Comparison of ENCODE assay signal across 15 cellular contexts in genomic region chr20:1946442-1946761, GRCh38. TPM values are rescaled to one million over a fixed set of nuclear protein-coding genes. Genes with fewer than 3 reads are reported as not detected.
DNase-seq lines count a peak whose midpoint lies in the region; ATAC-seq and TF ChIP-seq lines count a peak whose summit lies in the region.
"Had no signal": no experiment of that assay in that cellular context is flagged by ENCODE, and none has a peak within 500 bp of the region (broad histone marks: within the 10 kb centered on the region; RNA-seq: fewer than 3 reads in every experiment).

No MANE protein-coding gene starts in this region.

- no peak overlapping the region for H4K5ac ChIP-seq in H9 (ENCODE audit: insufficient read length, low read depth, low read length)

- no peaks in the 10 kb centered on the region for H3K79me1 ChIP-seq in H9 (ENCODE audit: insufficient read depth, low read depth, low read length, poor library complexity, severe bottlenecking)
- no peaks in the 10 kb centered on the region for H3K79me1 ChIP-seq in mesenchymal stem cell (replicated peaks; ENCODE audit: low read length, poor library complexity, severe bottlenecking)

- H3K56ac ChIP-seq in H9 (ENCODE audit: insufficient read length, low read depth, low read length), result no peak overlapping the region

- H3K27me3 Mint-ChIP-seq in H9 (ENCODE audit: low read depth), result peaks cover 62% of the 10 kb centered on the region
- peaks cover 68 to 100% of the 10 kb centered on the region in 2 donors for H3K27me3 Mint-ChIP-seq in effector memory CD8-positive, alpha-beta T cell

- no peak for TF ChIP-seq POLR2A in spleen (IDR thresholded peaks at IDR 0.05)

- H2AFZ ChIP-seq in H9 (ENCODE audit: low read length) (peak overlapping the region; percentile 57), mesenchymal stem cell (ENCODE audit: low read depth, low read length) (no peak overlapping the region)

- H3K79me2 ChIP-seq in H9 (ENCODE audit: insufficient read depth, low read length), result no peaks in the 10 kb centered on the region

- peaks cover 45 to 59% of the 10 kb centered on the region in 2 experiments for H3K4me1 Mint-ChIP-seq in H9
- no peaks in the 10 kb centered on the region for H3K4me1 Mint-ChIP-seq in effector memory CD8-positive, alpha-beta T cell (ENCODE audit: low read depth in 2 of 2)

- no peak overlapping the region for H3T11ph ChIP-seq in H9 (ENCODE audit: low read length)

- H2BK12ac ChIP-seq in H9 (ENCODE audit: insufficient read length, low read depth, low read length) (no peak overlapping the region), mesenchymal stem cell (ENCODE audit: low read length in 2 of 2) (no peak overlapping the region)

- H3K4me3 ChIP-seq in mesenchymal stem cell (ENCODE audit: insufficient read depth in 1 of 2, low read depth in 1 of 2, low read length in 2 of 2), result no peak overlapping the region
- peak overlapping the region in 2 of 8 donors; percentile 10 to 53 for H3K4me3 ChIP-seq in spleen
- H3K4me3 ChIP-seq: SK-N-MC, thyroid gland had no signal

- H2BK5ac ChIP-seq in H9 (ENCODE audit: insufficient read length, low read length) (no peak overlapping the region), mesenchymal stem cell (ENCODE audit: low read depth, low read length, poor library complexity, severe bottlenecking) (no peak overlapping the region)

- no peaks in the 10 kb centered on the region for H3K36me3 Mint-ChIP-seq in H9 (ENCODE audit: insufficient read depth in 1 of 3, low read depth in 3 of 3)
- no peaks in the 10 kb centered on the region for H3K36me3 Mint-ChIP-seq in effector memory CD8-positive, alpha-beta T cell (ENCODE audit: insufficient read depth)

- peaks cover 2% of the 10 kb centered on the region; the same call in 1 of the 2 replicates for H3K4me1 ChIP-seq in H9 (ENCODE audit: insufficient read depth, low read length)
- peaks cover 9% of the 10 kb centered on the region for H3K4me1 ChIP-seq in mesenchymal stem cell (ENCODE audit: control insufficient read depth, insufficient read depth, low read depth, low read length)
- peaks cover 0 to 85% (median 50%) of the 10 kb centered on the region in 6 donors for H3K4me1 ChIP-seq in spleen

- ATAC-seq in HG02759 (IDR thresholded peaks at IDR 0.05; ENCODE audit: unreplicated experiment), result no peak
- ATAC-seq in effector memory CD8-positive, alpha-beta T cell (replicated peaks), result no peak

- no CpG with 5 or more reads among the region's 7 CpGs for WGBS in H9 (ENCODE audit: extremely low coverage, insufficient read length, low lambda C conversion rate)
- 63% methylated on average over 6 of the region's 7 CpGs for WGBS in mesenchymal stem cell
- 42 to 74% (median 52%) methylated on average over 7 of the region's 7 CpGs for WGBS in spleen, 5 donors

- no peaks in the 10 kb centered on the region for H3K9me3 ChIP-seq in H9 (ENCODE audit: control insufficient read depth, low read depth, low read length)
- H3K9me3 ChIP-seq in mesenchymal stem cell (ENCODE audit: control insufficient read depth, low read length), result no peaks in the 10 kb centered on the region
- H3K9me3 ChIP-seq in spleen, result no peaks in the 10 kb centered on the region
- H3K9me3 ChIP-seq: thyroid gland had no signal

- H3K18ac ChIP-seq in H9 (ENCODE audit: insufficient read length, low read depth, low read length), result peak overlapping the region; percentile 9
- H3K18ac ChIP-seq in mesenchymal stem cell (ENCODE audit: low read depth in 1 of 2, low read length in 2 of 2), result no peak overlapping the region

- H3K4me2 ChIP-seq in H9 (ENCODE audit: insufficient read depth, insufficient read length, low read length), result peak overlapping the region; percentile 68
- H3K4me2 ChIP-seq in mesenchymal stem cell (ENCODE audit: low read length, poor library complexity, severe bottlenecking), result no peak overlapping the region

- H3K27ac Mint-ChIP-seq in H9, result peak overlapping the region in 1 of 3 experiments; percentile 76; a peak in 2 of 7 replicates
- H3K27ac Mint-ChIP-seq in effector memory CD8-positive, alpha-beta T cell, result no peak overlapping the region

- no peak overlapping the region for H3K9ac ChIP-seq in H9 (ENCODE audit: extremely low read depth, insufficient read length, low read length)
- peak overlapping the region; percentile 7 for H3K9ac ChIP-seq in mesenchymal stem cell (ENCODE audit: low read length)

- H4K8ac ChIP-seq in H9 (replicated peaks; ENCODE audit: insufficient read length, low read depth, low read length), result no peak overlapping the region
- H4K8ac ChIP-seq in mesenchymal stem cell (ENCODE audit: low read length), result no peak overlapping the region

- H3K36me3 ChIP-seq in mesenchymal stem cell (ENCODE audit: control insufficient read depth in 1 of 2, insufficient read depth in 2 of 2, low read depth in 1 of 2, low read length in 2 of 2) (no peaks in the 10 kb centered on the region), spleen (no peaks in the 10 kb centered on the region)
- H3K36me3 ChIP-seq: thyroid gland had no signal

- no peaks in the 10 kb centered on the region; the same call in 1 of the 2 replicates for H3K27me3 ChIP-seq in H9 (ENCODE audit: insufficient read depth, low read length)
- peaks cover 0 to 39% of the 10 kb centered on the region in 2 experiments for H3K27me3 ChIP-seq in mesenchymal stem cell (ENCODE audit: control insufficient read depth in 1 of 2, insufficient read depth in 1 of 2, low read length in 2 of 2)
- H3K27me3 ChIP-seq in spleen (replicated peaks in 1 of 7), result peaks cover 0 to 36% (median 4%) of the 10 kb centered on the region in 7 donors
- H3K27me3 ChIP-seq: thyroid gland had no signal

- TF ChIP-seq CTCF in H9 (conservative IDR thresholded peaks at IDR 0.05), result no peak
- TF ChIP-seq CTCF in spleen (IDR thresholded peaks at IDR 0.05 in 8 of 11, conservative IDR thresholded peaks at IDR 0.05 in 3 of 11), result no peak

- H2AK5ac ChIP-seq in H9 (ENCODE audit: insufficient read length, low read length) (no peak overlapping the region), mesenchymal stem cell (ENCODE audit: low read length, severe bottlenecking) (no peak overlapping the region)

- H3K4ac ChIP-seq in H9 (ENCODE audit: low read depth, low read length) (no peak overlapping the region), mesenchymal stem cell (ENCODE audit: low read depth in 1 of 2, low read length in 2 of 2) (no peak overlapping the region)

- H3K4me3 Mint-ChIP-seq in H9, result peak overlapping the region; percentile 64 to 75; a peak in 4 of 5 replicates
- H3K4me3 Mint-ChIP-seq in effector memory CD8-positive, alpha-beta T cell, result no peak overlapping the region

- H2BK15ac ChIP-seq in H9 (ENCODE audit: low read depth, low read length) (no peak overlapping the region), mesenchymal stem cell (ENCODE audit: low read depth, poor library complexity, severe bottlenecking) (no peak overlapping the region)

- no peak overlapping the region for H2BK20ac ChIP-seq in H9 (ENCODE audit: low read depth, low read length, poor library complexity, severe bottlenecking)

- no peaks in the 10 kb centered on the region for H4K20me1 ChIP-seq in H9 (ENCODE audit: control insufficient read depth, insufficient read depth, insufficient read length)

- no peak overlapping the region for H3K27ac ChIP-seq in H9 (ENCODE audit: insufficient read length, low read depth, low read length)
- H3K27ac ChIP-seq in cingulate gyrus (ENCODE audit: low read depth, low read length), result peak overlapping the region; percentile 65
- no peak overlapping the region for H3K27ac ChIP-seq in mesenchymal stem cell (ENCODE audit: low read length, poor library complexity, severe bottlenecking)
- peak overlapping the region in 7 of 8 donors; percentile 16 to 92 (median 75) for H3K27ac ChIP-seq in spleen
- H3K27ac ChIP-seq: SK-N-MC, thyroid gland had no signal

- H3K14ac ChIP-seq in H9 (ENCODE audit: insufficient read depth, low read length), result no peak overlapping the region
- H3K14ac ChIP-seq in mesenchymal stem cell (ENCODE audit: low read length in 2 of 2), result no peak overlapping the region

- no peak overlapping the region for H2BK120ac ChIP-seq in H9 (ENCODE audit: low read depth, low read length, poor library complexity, severe bottlenecking)
- no peak overlapping the region for H2BK120ac ChIP-seq in mesenchymal stem cell (ENCODE audit: low read depth, low read length)

- intact Hi-C loops in spleen (cut with DNase I; ENCODE audit: low total_unique reads), result no loop called here

- H3K23ac ChIP-seq in H9 (ENCODE audit: insufficient read length, low read depth, low read length) (no peak overlapping the region), mesenchymal stem cell (ENCODE audit: low read length in 2 of 2) (no peak overlapping the region)

- DNase-seq in H9 (no peak), mesenchymal stem cell (no peak), spleen (no peak), NCI-H2227 treated with DMSO at 0.1 percent for 48 hours (lab: John Stamatoyannopoulos, UW) (no peak)
- DNase-seq in activated CD4-positive, CD25-positive, alpha-beta regulatory T cell (lab: John Stamatoyannopoulos, UW), result no peak
- no peak for DNase-seq in effector memory CD8-positive, alpha-beta T cell
- DNase-seq: activated effector memory CD4-positive, alpha-beta T cell treated with Interleukin-2 at 50 U/mL for 16 hours; kidney glomerular epithelial cell had no signal

- peaks cover 9% of the 10 kb centered on the region for H3K23me2 ChIP-seq in H9 (ENCODE audit: insufficient read length, low read depth, low read length, poor library complexity, severe bottlenecking)

- H3K9me3 Mint-ChIP-seq in H9, result no peaks in the 10 kb centered on the region; a peak in 2 of 5 replicates
- no peaks in the 10 kb centered on the region for H3K9me3 Mint-ChIP-seq in effector memory CD8-positive, alpha-beta T cell

- H4K91ac ChIP-seq in H9 (ENCODE audit: insufficient read length, low read depth, low read length) (no peak overlapping the region), mesenchymal stem cell (ENCODE audit: low read length) (no peak overlapping the region)

RNA-seq across cellular contexts. Expression of gene PDYN, which starts 47.5 kb away (rescaled TPM):
- total RNA-seq in H9 (2021) (0.59 and 0.63 TPM in 2 replicates), spleen (not detected)
- polyA plus RNA-seq in mesenchymal stem cell (2013, experiment 1 of 2), result not detected
- polyA plus RNA-seq in mesenchymal stem cell (2013, experiment 2 of 2), result not detected
- not detected for polyA plus RNA-seq in spleen
- total RNA-seq: glomerular endothelial cell, HT-29, OCI-LY7, thyroid gland had no signal

RNA-seq across cellular contexts. Expression of gene SIRPA, which starts 51.2 kb away (rescaled TPM):
- total RNA-seq in H9 (2021) (5.8 and 6.0 TPM in 2 replicates), spleen (100 to 1,000 TPM in 1 of 7 donors, 10 to 100 TPM in 6; 28.9 to 104 (median 48.0) TPM)
- 40.7 TPM for polyA plus RNA-seq in mesenchymal stem cell (2013, experiment 1 of 2)
- polyA plus RNA-seq in mesenchymal stem cell (2013, experiment 2 of 2), result 40.6 TPM
- 10 to 100 TPM in 2 of 3 donors, 1 to 10 TPM in 1; 9.8 to 15.9 (median 10.7) TPM for polyA plus RNA-seq in spleen
- total RNA-seq: OCI-LY7 had no signal

Comparison
In these comparisons a context has a peak if more than half of its experiments do, and no peak if none do; other contexts are left out.
1. H3K27ac ChIP-seq: peak in cingulate gyrus (single experiment) and spleen (7 of 8); none in H9 (single experiment) and mesenchymal stem cell (single experiment).
2. H3K4me3 Mint-ChIP-seq: peak in H9 (2 of 2); none in effector memory CD8-positive, alpha-beta T cell (0 of 2).